Comparison of ENCODE assay signal across 16 cellular contexts in genomic region chr3:24361661-24362060, GRCh38.
DNase-seq lines count a peak whose midpoint lies in the region; ATAC-seq, FAIRE-seq and TF ChIP-seq lines count a peak whose summit lies in the region.
"Had no signal": no experiment of that assay in that cellular context is flagged by ENCODE, and none has a peak within 500 bp of the region (broad histone marks: within the 10 kb centered on the region; RNA-seq: fewer than 3 reads in every experiment).

No MANE protein-coding gene starts in this region.

- DNase-seq in HepG2 (ENCODE audit: low spot score): no peak
- no peak for DNase-seq in right lobe of liver
- no peak for DNase-seq in K562 (ENCODE audit: extremely low read depth in 1 of 4, low spot score in 3 of 4)
- DNase-seq in COR-L47 (lab: John Stamatoyannopoulos, UW): no peak
- no peak for DNase-seq in stimulated activated naive B cell treated with anti-CD40 and anti-IgM and Interleukin-4, amounts not matched to agents 10 μg/mL and 1 μg/mL and 100 μg/mL, for 72 hours
- DNase-seq: Calu3; CD4-positive, alpha-beta memory T cell; DMS79 treated with DMSO at 0.1 percent for 48 hours; GF-D8; H9 had no signal

- no peaks in the 10 kb centered on the region for H3K36me3 Mint-ChIP-seq in stimulated activated naive B cell treated with anti-CD40 and anti-IgM and Interleukin-4, amounts not matched to agents 10 μg/mL and 1 μg/mL and 100 μg/mL, for 72 hours
- H3K36me3 Mint-ChIP-seq: CD14-positive monocyte; CD4-positive, alpha-beta memory T cell had no signal

- POLR2A ChIA-PET in HepG2 (lab: Yijun Ruan, JAX): interaction anchor here (4.6 kb wide), 1 partner anchor 89 kb away, joined by 41 read pairs; no protein-coding TSS in a partner anchor
- POLR2A ChIA-PET in K562 (lab: Yijun Ruan, JAX): interaction anchor here (0.7 kb wide), 1 partner anchor 133 kb away, joined by 3 read pairs; no protein-coding TSS in a partner anchor

- no peak for ATAC-seq in HepG2
- ATAC-seq in right lobe of liver: no peak
- ATAC-seq in K562: no peak
- no peak for ATAC-seq in GM21447 (IDR thresholded peaks at IDR 0.05; ENCODE audit: unreplicated experiment)
- no peak for ATAC-seq in stimulated activated naive B cell treated with anti-CD40 and anti-IgM and Interleukin-4, amounts not matched to agents 10 μg/mL and 1 μg/mL and 100 μg/mL, for 72 hours (replicated peaks)

- H3K9ac ChIP-seq in HepG2 (ENCODE audit: insufficient read depth, low read depth, low read length) (no peak overlapping the region), K562 (ENCODE audit: insufficient read depth in 1 of 2, low read depth in 2 of 2, low read length in 2 of 2) (no peak overlapping the region)
- H3K9ac ChIP-seq: BLaER1 had no signal

- H3K27me3 Mint-ChIP-seq in stimulated activated naive B cell treated with anti-CD40 and anti-IgM and Interleukin-4, amounts not matched to agents 10 μg/mL and 1 μg/mL and 100 μg/mL, for 72 hours: no peaks in the 10 kb centered on the region
- H3K27me3 Mint-ChIP-seq: CD4-positive, alpha-beta memory T cell had no signal

- H3K27ac ChIP-seq in HepG2 (ENCODE audit: extremely low read length, insufficient read depth, low read length) (no peak overlapping the region), right lobe of liver (no peak overlapping the region), K562 (ENCODE audit: extremely low read depth, low read depth, low read length) (no peak overlapping the region; the same call in 2 of the 3 replicates), temporal lobe (ENCODE audit: low read depth, low read length) (peak overlapping the region; percentile 67)
- H3K27ac ChIP-seq: 22Rv1, BLaER1 had no signal

- no peaks in the 10 kb centered on the region for H3K27me3 ChIP-seq in HepG2 (ENCODE audit: control insufficient read depth in 1 of 2, insufficient read depth in 2 of 2, low read length in 2 of 2)
- no peaks in the 10 kb centered on the region for H3K27me3 ChIP-seq in right lobe of liver
- H3K27me3 ChIP-seq in K562 (ENCODE audit: control insufficient read depth in 2 of 2, insufficient read depth in 2 of 2, low read length in 2 of 2): no peaks in the 10 kb centered on the region
- H3K27me3 ChIP-seq: BLaER1 had no signal

- no peak overlapping the region for H3K4me3 ChIP-seq in HepG2 (replicated peaks in 1 of 3; ENCODE audit: insufficient read depth in 1 of 3, low read depth in 2 of 3, low read length in 3 of 3)
- H3K4me3 ChIP-seq in right lobe of liver: no peak overlapping the region
- H3K4me3 ChIP-seq in K562: no peak overlapping the region
- H3K4me3 ChIP-seq: BLaER1 had no signal

- no peak overlapping the region for H3K4me3 Mint-ChIP-seq in stimulated activated naive B cell treated with anti-CD40 and anti-IgM and Interleukin-4, amounts not matched to agents 10 μg/mL and 1 μg/mL and 100 μg/mL, for 72 hours
- H3K4me3 Mint-ChIP-seq: CD14-positive monocyte; CD4-positive, alpha-beta memory T cell; H9 had no signal

- TF ChIP-seq POLR2A in HepG2 (IDR thresholded peaks at IDR 0.05; ENCODE audit: insufficient read depth in 1 of 2, low read depth in 2 of 2, low read length in 2 of 2): no peak
- no peak for TF ChIP-seq POLR2A in right lobe of liver (IDR thresholded peaks at IDR 0.05)
- no peak for TF ChIP-seq POLR2A in K562 (conservative IDR thresholded peaks at IDR 0.05)

- H2AFZ ChIP-seq in HepG2 (ENCODE audit: low read length): no peak overlapping the region
- H2AFZ ChIP-seq in K562 (ENCODE audit: low read depth, low read length): no peak overlapping the region

- H3K9me3 Mint-ChIP-seq in stimulated activated naive B cell treated with anti-CD40 and anti-IgM and Interleukin-4, amounts not matched to agents 10 μg/mL and 1 μg/mL and 100 μg/mL, for 72 hours: no peaks in the 10 kb centered on the region
- H3K9me3 Mint-ChIP-seq: CD14-positive monocyte; CD4-positive, alpha-beta memory T cell; H9 had no signal

- H4K20me1 ChIP-seq in HepG2 (ENCODE audit: insufficient read depth, low read length): no peaks in the 10 kb centered on the region
- no peaks in the 10 kb centered on the region for H4K20me1 ChIP-seq in K562 (replicated peaks; ENCODE audit: control insufficient read depth, insufficient read depth, low read length)
- H4K20me1 ChIP-seq: BLaER1 had no signal

- H3K9me1 ChIP-seq in K562 (ENCODE audit: control insufficient read depth, insufficient read depth, low read length): no peaks in the 10 kb centered on the region

- H3K36me3 ChIP-seq in HepG2 (replicated peaks in 1 of 2; ENCODE audit: control insufficient read depth in 1 of 2, insufficient read depth in 2 of 2, low read length in 2 of 2) (0 out of 5 replicates have a peak, but pooled peaks cover 0 to 3% of the 10 kb centered on the region in 2 experiments), right lobe of liver (no peaks in the 10 kb centered on the region), K562 (ENCODE audit: control insufficient read depth, insufficient read depth, low read length) (no peaks in the 10 kb centered on the region)
- H3K36me3 ChIP-seq: BLaER1 had no signal

- intact Hi-C loops in HepG2 (cut with micrococcal nuclease; ENCODE audit: unreplicated experiment): no loop called here
- intact Hi-C loops in right lobe of liver (cut with DNase I): loop anchor here in 1 of 2 donors (10.0 kb wide), 1 partner anchor 133 kb away; the partner anchor contains the start of gene THRB
- intact Hi-C loops in K562 (cut with micrococcal nuclease): loop anchor here (10.0 kb wide), 1 partner anchor 283 kb away; no protein-coding TSS in a partner anchor

- H3K79me2 ChIP-seq in HepG2 (ENCODE audit: insufficient read depth, low read length) (peaks cover 31% of the 10 kb centered on the region), K562 (ENCODE audit: control insufficient read depth, insufficient read depth, low read length) (0 out of 3 replicates have a peak, but pooled peaks cover 6% of the 10 kb centered on the region)

- WGBS in HepG2 (ENCODE audit: low lambda C conversion rate): 99% methylated on average over 3 of the region's 3 CpGs
- WGBS in right lobe of liver (ENCODE audit: insufficient coverage, low coverage, low lambda C conversion rate, missing lambda C conversion rate): 100% methylated on average over 3 of the region's 3 CpGs
- WGBS in K562 (ENCODE audit: insufficient coverage, low coverage, missing lambda C conversion rate): 56% methylated on average over 3 of the region's 3 CpGs

- TF ChIP-seq CTCF in HepG2 (CRISPR knock-in tag; IDR thresholded peaks at IDR 0.05) (no peak), right lobe of liver (IDR thresholded peaks at IDR 0.05) (no peak), K562 (IDR thresholded peaks at IDR 0.05 in 2 of 3, conservative IDR thresholded peaks at IDR 0.05 in 1 of 3; ENCODE audit: insufficient read depth in 2 of 3, low read depth in 1 of 3, low read length in 3 of 3) (no peak)

- in situ Hi-C loops in HepG2 (cut with HindIII; ENCODE audit: extremely low pct_ligation_motif_present, low pct_unique_long_range_greater_than_20kb) (loop anchor here (10.0 kb wide), 1 partner anchor 133 kb away; the partner anchor contains the start of gene THRB), K562 (cut with MboI) (no loop called here)

- H3K4me1 Mint-ChIP-seq in stimulated activated naive B cell treated with anti-CD40 and anti-IgM and Interleukin-4, amounts not matched to agents 10 μg/mL and 1 μg/mL and 100 μg/mL, for 72 hours: peaks cover 0 to 4% of the 10 kb centered on the region in 2 donors
- H3K4me1 Mint-ChIP-seq: CD4-positive, alpha-beta memory T cell had no signal

- CTCF ChIA-PET in HepG2 (lab: Yijun Ruan, JAX; ENCODE audit: low intra/inter-chr PET ratio, low total read pairs) (no interaction called here), K562 (lab: Yijun Ruan, JAX; ENCODE audit: low intra/inter-chr PET ratio) (no interaction called here)

- no peak for TF ChIP-seq RAD21 in HepG2 (CRISPR knock-in tag; IDR thresholded peaks at IDR 0.05)
- no peak for TF ChIP-seq RAD21 in K562 (CRISPR knock-in tag; conservative IDR thresholded peaks at IDR 0.05 in 1 of 2, IDR thresholded peaks at IDR 0.05 in 1 of 2)

- no peak overlapping the region for H3K27ac Mint-ChIP-seq in stimulated activated naive B cell treated with anti-CD40 and anti-IgM and Interleukin-4, amounts not matched to agents 10 μg/mL and 1 μg/mL and 100 μg/mL, for 72 hours
- H3K27ac Mint-ChIP-seq: CD14-positive monocyte; CD4-positive, alpha-beta memory T cell had no signal

- FAIRE-seq in HepG2 (lab: Jason Lieb, UNC) (no peak), K562 (lab: Jason Lieb, UNC) (no peak)
- FAIRE-seq: H1 had no signal

- H3K4me2 ChIP-seq in HepG2 (ENCODE audit: low read depth, low read length) (no peak overlapping the region), K562 (ENCODE audit: insufficient read depth, low read length) (no peak overlapping the region)
- H3K4me2 ChIP-seq: BLaER1 had no signal

- no peaks in the 10 kb centered on the region for H3K9me3 ChIP-seq in HepG2 (ENCODE audit: low read length)
- no peaks in the 10 kb centered on the region for H3K9me3 ChIP-seq in right lobe of liver
- H3K9me3 ChIP-seq in K562 (replicated peaks; ENCODE audit: control insufficient read depth, insufficient read depth, low read depth, low read length): no peaks in the 10 kb centered on the region
- H3K9me3 ChIP-seq: BLaER1 had no signal

- TF ChIP-seq EP300 in HepG2 (IDR thresholded peaks at IDR 0.05; ENCODE audit: low read depth in 2 of 2, low read length in 2 of 2) (no peak), HepG2 (CRISPR knock-in tag; IDR thresholded peaks at IDR 0.05; ENCODE audit: borderline replicate concordance) (no peak), K562 (IDR thresholded peaks at IDR 0.05; ENCODE audit: low read length) (no peak)

- peaks cover 67% of the 10 kb centered on the region for H3K4me1 ChIP-seq in HepG2 (ENCODE audit: insufficient read depth, low read length)
- H3K4me1 ChIP-seq in right lobe of liver: peaks cover 0 to 43% (median 13%) of the 10 kb centered on the region in 4 donors
- H3K4me1 ChIP-seq in K562 (replicated peaks in 1 of 2; ENCODE audit: control insufficient read depth in 2 of 2, insufficient read depth in 2 of 2, low read length in 2 of 2): peaks cover 0 to 8% of the 10 kb centered on the region in 2 experiments; a peak in 3 of 5 replicates
- H3K4me1 ChIP-seq: BLaER1 had no signal

- BruUV-seq in HepG2 (replicated peaks; lab: Mats Ljungman, UMichigan) (no TSS peak), K562 (replicated peaks; lab: Mats Ljungman, UMichigan) (no TSS peak)

TF ChIP-seq in HepG2, 621 proteins besides CTCF, POLR2A, EP300 and RAD21 (continues in another document):
- TF ChIP-seq ZNF296 (CRISPR knock-in tag; conservative IDR thresholded peaks at IDR 0.05): no peak

TF ChIP-seq in K562, 482 proteins besides CTCF, POLR2A, EP300 and RAD21:
- 0 out of 2 replicates have a peak, but pooled peaks have one; percentile 24 for TF ChIP-seq C11orf30 (IDR thresholded peaks at IDR 0.05; ENCODE audit: low read depth)
- no peak for TF ChIP-seq ETV1 (tag; conservative IDR thresholded peaks at IDR 0.05; ENCODE audit: low read depth)
- TF ChIP-seq ZNF316 (IDR thresholded peaks at IDR 0.05): peak; percentile 38; the same call in 1 of the 2 replicates
- TF ChIP-seq ELF4 (CRISPR knock-in tag; IDR thresholded peaks at IDR 0.05): no peak
TF ChIP-seq in K562: peak in this region for 2.

Comparison
In these comparisons a context has a peak if more than half of its experiments do, and no peak if none do; other contexts are left out.
1. Of the 241 proteins assayed by ChIP-seq in both HepG2 and K562: peak only in HepG2: MAFF and MAFK; only in K562: none; in both: none; in neither: 239.